35 cellular contexts compared by ENCODE assay signal in genomic region chr3:76383781-76384180, GRCh38.
A peak's percentile ranks its signal among the peaks of the same experiment; 100 is the strongest.
DNase-seq lines count a peak whose midpoint lies in the region; FAIRE-seq and TF ChIP-seq lines count a peak whose summit lies in the region.
"Had no signal": no experiment of that assay in that cellular context is flagged by ENCODE, and none has a peak within 500 bp of the region (broad histone marks: within the 10 kb centered on the region; RNA-seq: fewer than 3 reads in every experiment).

No MANE protein-coding gene starts in this region.

- H3K4me1 Mint-ChIP-seq in glutamatergic neuron (ENCODE audit: low read depth, unreplicated experiment): peaks cover 13% of the 10 kb centered on the region
- H3K4me1 Mint-ChIP-seq: activated CD4-positive, alpha-beta T cell treated with anti-CD3 and anti-CD28 coated beads, Interleukin-2, amount 10 ng/mL, durations not matched to agents 7 days and 5 days; activated naive CD8-positive, alpha-beta T cell treated with anti-CD3 and anti-CD28 coated beads, Interleukin-2, amount 50 U/mL, for 24 hours; central memory CD8-positive, alpha-beta T cell; neural progenitor cell; stimulated activated naive B cell treated with anti-CD40 and anti-IgM and Interleukin-4, amounts not matched to agents 10 μg/mL and 1 μg/mL and 100 μg/mL, for 72 hours had no signal

- FAIRE-seq in RCC 7860 (lab: Jason Lieb, UNC): no peak
- FAIRE-seq: islet of Langerhans, urothelium cell line had no signal

- peak overlapping the region; percentile 76 for H3K27ac Mint-ChIP-seq in glutamatergic neuron (ENCODE audit: unreplicated experiment)
- H3K27ac Mint-ChIP-seq: activated CD4-positive, alpha-beta T cell treated with anti-CD3 and anti-CD28 coated beads, Interleukin-2, amount 10 ng/mL, durations not matched to agents 7 days and 5 days; activated naive CD8-positive, alpha-beta T cell treated with anti-CD3 and anti-CD28 coated beads, Interleukin-2, amount 50 U/mL, for 24 hours; CD8-positive, alpha-beta T cell; dendritic cell treated with granulocyte-macrophage colony-stimulating factor and Interleukin-4, amounts not matched to agents 40 ng/mL and 50 ng/mL, for 4 days; H9; neural progenitor cell; progenitor cell of endocrine pancreas; stimulated activated naive B cell treated with anti-CD40 and anti-IgM and Interleukin-4, amounts not matched to agents 10 μg/mL and 1 μg/mL and 100 μg/mL, for 72 hours; WTC11 had no signal

- TF ChIP-seq CTCF in glutamatergic neuron (IDR thresholded peaks at IDR 0.05; ENCODE audit: partially characterized antibody, unreplicated experiment): no peak

- H3K36me3 Mint-ChIP-seq in glutamatergic neuron (ENCODE audit: unreplicated experiment): no peaks in the 10 kb centered on the region
- H3K36me3 Mint-ChIP-seq: CD8-positive, alpha-beta T cell; neural progenitor cell; stimulated activated naive B cell treated with anti-CD40 and anti-IgM and Interleukin-4, amounts not matched to agents 10 μg/mL and 1 μg/mL and 100 μg/mL, for 72 hours; WTC11 had no signal

- no peaks in the 10 kb centered on the region for H3K9me3 Mint-ChIP-seq in glutamatergic neuron (ENCODE audit: unreplicated experiment)
- H3K9me3 Mint-ChIP-seq: dendritic cell treated with granulocyte-macrophage colony-stimulating factor and Interleukin-4, amounts not matched to agents 40 ng/mL and 50 ng/mL, for 4 days had no signal

- peak overlapping the region; percentile 70 for H3K4me3 Mint-ChIP-seq in glutamatergic neuron (ENCODE audit: unreplicated experiment)
- H3K4me3 Mint-ChIP-seq: activated CD4-positive, alpha-beta T cell treated with anti-CD3 and anti-CD28 coated beads, Interleukin-2, amount 10 ng/mL, durations not matched to agents 7 days and 5 days; activated naive CD8-positive, alpha-beta T cell treated with anti-CD3 and anti-CD28 coated beads, Interleukin-2, amount 50 U/mL, for 24 hours; activated T-cell treated with anti-CD3 and anti-CD28 coated beads, Interleukin-2, amount 50 U/mL, for 4 hours; CD8-positive, alpha-beta T cell; central memory CD8-positive, alpha-beta T cell; dendritic cell treated with granulocyte-macrophage colony-stimulating factor and Interleukin-4, amounts not matched to agents 40 ng/mL and 50 ng/mL, for 4 days; H9; neural progenitor cell; stimulated activated naive B cell treated with anti-CD40 and anti-IgM and Interleukin-4, amounts not matched to agents 10 μg/mL and 1 μg/mL and 100 μg/mL, for 72 hours; WTC11 had no signal

- DNase-seq in NCI-H82 (lab: John Stamatoyannopoulos, UW): peak; percentile 42
- DNase-seq in NCI-H82 treated with DMSO at 0.1 percent for 48 hours (lab: John Stamatoyannopoulos, UW; ENCODE audit: unreplicated experiment): no peak
- peak; percentile 79 for DNase-seq in NCI-H2171 treated with DMSO at 0.1 percent for 48 hours (lab: John Stamatoyannopoulos, UW)
- peak; percentile 41 for DNase-seq in glutamatergic neuron
- DNase-seq in retina: peak; percentile 20
- DNase-seq in NCI-H146 (lab: John Stamatoyannopoulos, UW): no peak
- no peak for DNase-seq in NOMO-1 treated with dmso at 0.1 percent for 144 hours (lab: John Stamatoyannopoulos, UW; ENCODE audit: unreplicated experiment)
- no peak for DNase-seq in RCC 7860 (ENCODE audit: low spot score)
- DNase-seq: activated CD4-positive, alpha-beta T cell treated with anti-CD3 and anti-CD28 coated beads, Interleukin-2, amount 10 ng/mL, durations not matched to agents 7 days and 5 days; activated gamma-delta T cell treated with Interleukin-2 at 50 U/mL for 16 hours; activated naive CD8-positive, alpha-beta T cell treated with anti-CD3 and anti-CD28 coated beads, Interleukin-2, amount 50 U/mL, for 24 hours; activated T-cell treated with anti-CD3 and anti-CD28 coated beads, Interleukin-2, amount 50 U/mL, for 4 hours; CD8-positive, alpha-beta T cell; DMS79; gastrocnemius medialis; GDM1; H9; IMR-90; lower lobe of right lung; NCI-H1048; NCI-H187; NCI-H2227 treated with DMSO at 0.1 percent for 48 hours; NCI-H774; OCI-M1; stimulated activated CD4-positive, alpha-beta T cell treated with anti-CD3 and anti-CD28 coated beads, Interleukin-15, amount 100 ng/mL, for 24 hours; stimulated activated naive B cell treated with anti-CD40 and anti-IgM and Interleukin-4, amounts not matched to agents 10 μg/mL and 1 μg/mL and 100 μg/mL, for 72 hours; SW 1271; T1000 had no signal

- H3K27me3 Mint-ChIP-seq in glutamatergic neuron (ENCODE audit: unreplicated experiment): peaks cover 2% of the 10 kb centered on the region
- H3K27me3 Mint-ChIP-seq: activated CD4-positive, alpha-beta T cell treated with anti-CD3 and anti-CD28 coated beads, Interleukin-2, amount 10 ng/mL, durations not matched to agents 7 days and 5 days; activated naive CD8-positive, alpha-beta T cell treated with anti-CD3 and anti-CD28 coated beads, Interleukin-2, amount 50 U/mL, for 24 hours; central memory CD8-positive, alpha-beta T cell; dendritic cell treated with granulocyte-macrophage colony-stimulating factor and Interleukin-4, amounts not matched to agents 40 ng/mL and 50 ng/mL, for 4 days; progenitor cell of endocrine pancreas; stimulated activated naive B cell treated with anti-CD40 and anti-IgM and Interleukin-4, amounts not matched to agents 10 μg/mL and 1 μg/mL and 100 μg/mL, for 72 hours had no signal

Comparison
In these comparisons a context has a peak if more than half of its experiments do, and no peak if none do; other contexts are left out.
1. DNase-seq: peak in NCI-H82 (single experiment), NCI-H2171 treated with DMSO at 0.1 percent for 48 hours (single experiment), glutamatergic neuron (single experiment) and retina (single experiment); none in NCI-H82 treated with DMSO at 0.1 percent for 48 hours (single experiment), NCI-H146 (single experiment), NOMO-1 treated with dmso at 0.1 percent for 144 hours (single experiment) and RCC 7860 (single experiment).